8 cellular contexts compared by ENCODE assay signal in genomic region chr11:108654994-108655631, GRCh38. TPM values are rescaled to one million over a fixed set of nuclear protein-coding genes. Genes with fewer than 3 reads are reported as not detected.
DNase-seq lines count a peak whose midpoint lies in the region; ATAC-seq and TF ChIP-seq lines count a peak whose summit lies in the region.

No MANE protein-coding gene starts in this region.

- H3K4me3 ChIP-seq in Panc1 (ENCODE audit: low read depth in 2 of 2, low read length in 2 of 2) = no peak overlapping the region
- no peak overlapping the region for H3K4me3 ChIP-seq in choroid plexus epithelial cell (ENCODE audit: low read depth, low read length)
- no peak overlapping the region for H3K4me3 ChIP-seq in lower leg skin (ENCODE audit: low read depth, poor library complexity, severe bottlenecking)

- in situ Hi-C loops in Panc1 (cut with HindIII; ENCODE audit: low pct_unique_long_range_greater_than_20kb, low sequenced_read_pairs) = no loop called here

- POLR2A ChIA-PET in Panc1 (lab: Charles Lee) = no interaction called here

- intact Hi-C loops in Panc1 (cut with micrococcal nuclease; ENCODE audit: unreplicated experiment) (loop anchor here (2.0 to 10.0 kb wide), 4 partner anchors 153 to 538 kb away; no protein-coding TSS in a partner anchor), lower leg skin (cut with DNase I; ENCODE audit: low total_unique reads) (loop anchor here (10.0 kb wide), 1 partner anchor 540 kb away; no protein-coding TSS in a partner anchor)

- CTCF ChIA-PET in Panc1 (lab: Charles Lee) = no interaction called here

- no peak overlapping the region for H3K27ac ChIP-seq in Panc1 (ENCODE audit: low read length)

- no TSS peak for BruUV-seq in Panc1 (replicated peaks; lab: Mats Ljungman, UMichigan)

- H3K27me3 ChIP-seq in Panc1 (ENCODE audit: control insufficient read depth, insufficient read depth, low read length) = no peaks in the 10 kb centered on the region

- no peaks in the 10 kb centered on the region for H3K9me3 ChIP-seq in Panc1 (ENCODE audit: control insufficient read depth, insufficient read depth, low read depth, low read length)

- DNase-seq in NCI-H524 (lab: John Stamatoyannopoulos, UW) (peak; percentile 42 to 65), NCI-H524 treated with DMSO at 0.1 percent for 48 hours (lab: John Stamatoyannopoulos, UW) (no peak), HT1080 (ENCODE audit: low read depth) (peak; percentile 47), Panc1 (ENCODE audit: low read depth, low spot score) (peak; percentile 51), choroid plexus epithelial cell (ENCODE audit: low read depth) (peak; percentile 79), medulla oblongata (ENCODE audit: extremely low spot score) (peak; percentile 39), lower leg skin (ENCODE audit: low spot score in 2 of 2) (no peak)

- H3K4me1 ChIP-seq in Panc1 (ENCODE audit: control insufficient read depth, insufficient read depth, low read length) = no peaks in the 10 kb centered on the region

- no peaks in the 10 kb centered on the region for H3K36me3 ChIP-seq in Panc1 (ENCODE audit: control insufficient read depth, insufficient read depth, low read length)

- 61 to 68% methylated on average over 5 of the region's 5 CpGs for WGBS in lower leg skin, 2 donors

- ATAC-seq in Panc1 (peak; percentile 94), GM19395 (IDR thresholded peaks at IDR 0.05; ENCODE audit: unreplicated experiment) (no peak)

- TF ChIP-seq POLR2A in lower leg skin (IDR thresholded peaks at IDR 0.05) = no peak

- TF ChIP-seq CTCF in Panc1 (IDR thresholded peaks at IDR 0.05) (peak; percentile 83), choroid plexus epithelial cell (conservative IDR thresholded peaks at IDR 0.05; ENCODE audit: low read depth, low read length) (peak; percentile 82), lower leg skin (IDR thresholded peaks at IDR 0.05) (no peak)

RNA-seq across cellular contexts. Expression of gene DDX10, which starts 9.8 kb away (rescaled TPM):
- total RNA-seq in HT1080 (2014; rRNA removed; shearing (Covaris generic)) = 30.3 and 45.0 TPM in 2 replicates
- 28.0 and 32.0 TPM in 2 replicates for polyA plus RNA-seq in HT1080 (2015; cell fraction: cytosol; rRNA removed)
- 36.5 and 44.0 TPM in 2 replicates for polyA plus RNA-seq in HT1080 (2015; cell fraction: nucleus; rRNA removed)
- total RNA-seq in Panc1 (2021; ENCODE audit: unreplicated experiment) (48.8 TPM), lower leg skin (10 to 100 TPM; 18.4 to 33.5 (median 22.2) TPM)
- 16.1 TPM for polyA plus RNA-seq in Panc1 (2012; ENCODE audit: insufficient read length)

Comparison
In these comparisons a context has a peak if more than half of its experiments do, and no peak if none do; other contexts are left out.
1. DNase-seq: peak in NCI-H524 (2 of 2), HT1080 (single experiment), Panc1 (single experiment), choroid plexus epithelial cell (single experiment) and medulla oblongata (single experiment); none in NCI-H524 treated with DMSO at 0.1 percent for 48 hours (single experiment) and lower leg skin (0 of 2).
2. CTCF ChIP-seq: peak in Panc1 (single experiment) and choroid plexus epithelial cell (single experiment); none in lower leg skin (0 of 3).